In genomic region chr3:15667484-15667883, GRCh38 we compare ENCODE assay signal across 1 cellular context.
TF ChIP-seq lines count a peak whose summit lies in the region.

No MANE protein-coding gene starts in this region.

TF ChIP-seq in GM23338, 12 proteins besides CTCF, POLR2A, EP300 and RAD21 (continued from another document):
- TF ChIP-seq, protein P1, sequence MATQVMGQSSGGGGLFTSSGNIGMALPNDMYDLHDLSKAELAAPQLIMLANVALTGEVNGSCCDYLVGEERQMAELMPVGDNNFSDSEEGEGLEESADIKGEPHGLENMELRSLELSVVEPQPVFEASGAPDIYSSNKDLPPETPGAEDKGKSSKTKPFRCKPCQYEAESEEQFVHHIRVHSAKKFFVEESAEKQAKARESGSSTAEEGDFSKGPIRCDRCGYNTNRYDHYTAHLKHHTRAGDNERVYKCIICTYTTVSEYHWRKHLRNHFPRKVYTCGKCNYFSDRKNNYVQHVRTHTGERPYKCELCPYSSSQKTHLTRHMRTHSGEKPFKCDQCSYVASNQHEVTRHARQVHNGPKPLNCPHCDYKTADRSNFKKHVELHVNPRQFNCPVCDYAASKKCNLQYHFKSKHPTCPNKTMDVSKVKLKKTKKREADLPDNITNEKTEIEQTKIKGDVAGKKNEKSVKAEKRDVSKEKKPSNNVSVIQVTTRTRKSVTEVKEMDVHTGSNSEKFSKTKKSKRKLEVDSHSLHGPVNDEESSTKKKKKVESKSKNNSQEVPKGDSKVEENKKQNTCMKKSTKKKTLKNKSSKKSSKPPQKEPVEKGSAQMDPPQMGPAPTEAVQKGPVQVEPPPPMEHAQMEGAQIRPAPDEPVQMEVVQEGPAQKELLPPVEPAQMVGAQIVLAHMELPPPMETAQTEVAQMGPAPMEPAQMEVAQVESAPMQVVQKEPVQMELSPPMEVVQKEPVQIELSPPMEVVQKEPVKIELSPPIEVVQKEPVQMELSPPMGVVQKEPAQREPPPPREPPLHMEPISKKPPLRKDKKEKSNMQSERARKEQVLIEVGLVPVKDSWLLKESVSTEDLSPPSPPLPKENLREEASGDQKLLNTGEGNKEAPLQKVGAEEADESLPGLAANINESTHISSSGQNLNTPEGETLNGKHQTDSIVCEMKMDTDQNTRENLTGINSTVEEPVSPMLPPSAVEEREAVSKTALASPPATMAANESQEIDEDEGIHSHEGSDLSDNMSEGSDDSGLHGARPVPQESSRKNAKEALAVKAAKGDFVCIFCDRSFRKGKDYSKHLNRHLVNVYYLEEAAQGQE (IDR thresholded peaks at IDR 0.05; ENCODE audit: unreplicated experiment): no peak
- TF ChIP-seq, protein P2, sequence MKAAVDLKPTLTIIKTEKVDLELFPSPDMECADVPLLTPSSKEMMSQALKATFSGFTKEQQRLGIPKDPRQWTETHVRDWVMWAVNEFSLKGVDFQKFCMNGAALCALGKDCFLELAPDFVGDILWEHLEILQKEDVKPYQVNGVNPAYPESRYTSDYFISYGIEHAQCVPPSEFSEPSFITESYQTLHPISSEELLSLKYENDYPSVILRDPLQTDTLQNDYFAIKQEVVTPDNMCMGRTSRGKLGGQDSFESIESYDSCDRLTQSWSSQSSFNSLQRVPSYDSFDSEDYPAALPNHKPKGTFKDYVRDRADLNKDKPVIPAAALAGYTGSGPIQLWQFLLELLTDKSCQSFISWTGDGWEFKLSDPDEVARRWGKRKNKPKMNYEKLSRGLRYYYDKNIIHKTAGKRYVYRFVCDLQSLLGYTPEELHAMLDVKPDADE (IDR thresholded peaks at IDR 0.05): no peak
- TF ChIP-seq JUNB (IDR thresholded peaks at IDR 0.05; ENCODE audit: unreplicated experiment) (no peak), CREB1 (CRISPR knock-in tag; IDR thresholded peaks at IDR 0.05; ENCODE audit: low read depth) (no peak), ZNF114 (CRISPR knock-in tag; IDR thresholded peaks at IDR 0.05) (no peak), ZNF462 (CRISPR knock-in tag; IDR thresholded peaks at IDR 0.05) (no peak), EZH2 (IDR thresholded peaks at IDR 0.05; ENCODE audit: low read depth, unreplicated experiment) (no peak)
